Comparison of ENCODE assay signal across 8 cellular contexts in the genomic region with DNA sequence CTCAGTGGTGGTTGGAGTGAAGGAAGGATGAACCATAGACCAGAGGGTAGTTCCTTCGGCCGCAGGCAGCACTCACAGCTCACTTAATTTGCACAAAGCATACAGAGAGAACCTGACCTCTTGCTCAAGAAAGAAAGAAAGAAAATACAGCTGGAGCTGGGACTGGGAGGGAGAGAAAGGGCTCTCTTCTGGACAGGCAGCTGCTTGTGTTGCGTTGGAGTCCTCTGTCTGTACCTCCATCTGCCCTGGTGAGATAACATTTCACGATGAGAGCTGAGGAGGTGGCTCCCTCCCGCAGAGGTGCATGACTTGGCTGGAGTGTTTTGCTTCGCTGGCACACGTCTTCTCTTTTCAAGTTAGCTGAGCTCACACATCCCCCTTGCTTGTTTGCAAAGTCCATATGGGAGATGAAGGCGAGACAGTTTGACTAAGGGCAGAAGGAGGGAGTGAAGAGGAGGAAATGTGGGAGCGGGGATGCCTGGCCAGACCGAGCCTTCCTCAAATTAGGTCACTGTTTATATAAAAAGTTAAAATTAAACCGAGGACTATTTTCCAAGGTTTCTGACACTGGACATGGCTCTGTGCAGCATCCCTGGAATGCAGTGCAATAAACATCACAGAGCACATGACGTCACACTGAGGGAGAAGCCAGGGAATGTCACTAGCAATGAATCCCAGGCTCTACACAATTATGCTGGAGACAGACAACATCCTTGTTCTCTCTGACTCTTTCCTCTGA.
DNase-seq lines count a peak whose midpoint lies in the region; ATAC-seq and TF ChIP-seq lines count a peak whose summit lies in the region.

No MANE protein-coding gene starts in this region.

- peaks cover 5% of the 10 kb centered on the region; the same call in 1 of the 2 replicates for H3K36me3 Mint-ChIP-seq in HFFc6 (ENCODE audit: low read depth)

- in situ Hi-C loops in brain microvascular endothelial cell (cut with HindIII; ENCODE audit: low pct_ligation_motif_present, low sequenced_read_pairs) = no loop called here

- peak; percentile 68 for ATAC-seq in left colon

- H3K27me3 ChIP-seq in brain microvascular endothelial cell (replicated peaks) (no peaks in the 10 kb centered on the region), testis (no peaks in the 10 kb centered on the region)

- no peak for TF ChIP-seq POLR2A in testis (IDR thresholded peaks at IDR 0.05)

- DNase-seq in HFFc6 = peak; percentile 72
- DNase-seq in brain microvascular endothelial cell = peak; percentile 79
- peak; percentile 54 to 68 for DNase-seq in left colon
- peak; percentile 83 for DNase-seq in testis
- no peak for DNase-seq in NCI-H146 (lab: John Stamatoyannopoulos, UW)
- DNase-seq in DMS114 treated with DMSO at 0.1 percent for 48 hours (lab: John Stamatoyannopoulos, UW; ENCODE audit: unreplicated experiment) = no peak
- no peak for DNase-seq in activated CD4-positive, alpha-beta T cell treated with anti-CD3 and anti-CD28 coated beads, Interleukin-2, amount 50 U/mL, for 1 hour
- no peak for DNase-seq in SHP77 (lab: John Stamatoyannopoulos, UW)

- H3K27ac ChIP-seq in brain microvascular endothelial cell = peak overlapping the region; percentile 3
- peak overlapping the region in 1 of 2 donors; percentile 67 for H3K27ac ChIP-seq in testis

- intact Hi-C loops in left colon (cut with DNase I, micrococcal nuclease) (no loop called here), testis (cut with DNase I; ENCODE audit: low total_unique reads) (no loop called here)

- no peaks in the 10 kb centered on the region for H3K36me3 ChIP-seq in brain microvascular endothelial cell (replicated peaks)
- H3K36me3 ChIP-seq in testis (ENCODE audit: low read depth, missing control alignments) = no peaks in the 10 kb centered on the region

- no peak overlapping the region for H3K4me3 Mint-ChIP-seq in HFFc6

- peaks cover 10% of the 10 kb centered on the region for H3K4me1 Mint-ChIP-seq in HFFc6 (ENCODE audit: low read depth)

- WGBS in testis, 2 donors = 24 to 26% methylated on average over 12 of the region's 12 CpGs

- H3K4me3 ChIP-seq in brain microvascular endothelial cell (ENCODE audit: low read depth, low read length) = peak overlapping the region; percentile 31
- H3K4me3 ChIP-seq in testis = no peak overlapping the region

- H3K27ac Mint-ChIP-seq in HFFc6 = no peak overlapping the region

- TF ChIP-seq CTCF in HFFc6 (IDR thresholded peaks at IDR 0.05) (no peak), brain microvascular endothelial cell (IDR thresholded peaks at IDR 0.05; ENCODE audit: low read depth, low read length, missing control alignments) (no peak), testis (IDR thresholded peaks at IDR 0.05) (no peak)

- H3K27me3 Mint-ChIP-seq in HFFc6 (ENCODE audit: insufficient read depth) = no peaks in the 10 kb centered on the region; the same call in 1 of the 2 replicates

- peaks cover 7% of the 10 kb centered on the region for H3K4me1 ChIP-seq in testis

- peaks cover 7% of the 10 kb centered on the region for H3K9me3 Mint-ChIP-seq in HFFc6

- no peaks in the 10 kb centered on the region for H3K9me3 ChIP-seq in testis

Comparison
In these comparisons a context has a peak if more than half of its experiments do, and no peak if none do; other contexts are left out.
1. DNase-seq: peak in HFFc6 (single experiment), brain microvascular endothelial cell (single experiment), left colon (2 of 2) and testis (single experiment); none in NCI-H146 (single experiment), DMS114 treated with DMSO at 0.1 percent for 48 hours (single experiment), activated CD4-positive, alpha-beta T cell treated with anti-CD3 and anti-CD28 coated beads, Interleukin-2, amount 50 U/mL, for 1 hour (single experiment) and SHP77 (0 of 2).